ENCODE assay signal across 1 cellular context in genomic region chr14:65750906-65751305, GRCh38.
TF ChIP-seq lines count a peak whose summit lies in the region.

No MANE protein-coding gene starts in this region.

TF ChIP-seq in SK-N-SH, 30 proteins besides CTCF, POLR2A, EP300 and RAD21 (continued from another document):
- TF ChIP-seq MEF2A (IDR thresholded peaks at IDR 0.05; ENCODE audit: borderline replicate concordance, low read depth) (no peak), PBX3 (IDR thresholded peaks at IDR 0.05) (no peak), MXI1 (IDR thresholded peaks at IDR 0.05; ENCODE audit: low read depth, low read length) (no peak), ZBTB33 (IDR thresholded peaks at IDR 0.05; ENCODE audit: borderline replicate concordance, low read depth) (no peak), TEAD4 (IDR thresholded peaks at IDR 0.05; ENCODE audit: borderline replicate concordance, insufficient read depth) (no peak), TCF12 (IDR thresholded peaks at IDR 0.05) (no peak), YY1 (IDR thresholded peaks at IDR 0.05; ENCODE audit: low read depth) (no peak), MAX (IDR thresholded peaks at IDR 0.05; ENCODE audit: low read depth) (no peak), GATA2 (CRISPR knock-in tag; IDR thresholded peaks at IDR 0.05) (no peak)
